ENCODE assay signal across 8 cellular contexts in genomic region chr7:23357190-23358093, GRCh38.
DNase-seq lines count a peak whose midpoint lies in the region; ATAC-seq and TF ChIP-seq lines count a peak whose summit lies in the region.

No MANE protein-coding gene starts in this region.

- H3K27ac Mint-ChIP-seq in effector memory CD8-positive, alpha-beta T cell, result no peak overlapping the region

- H3K4me3 Mint-ChIP-seq in effector memory CD8-positive, alpha-beta T cell, result no peak overlapping the region

- TF ChIP-seq CTCF in retinal pigment epithelial cell (conservative IDR thresholded peaks at IDR 0.05; ENCODE audit: low read depth, low read length), result peak; percentile 28

- H3K9me3 Mint-ChIP-seq in effector memory CD8-positive, alpha-beta T cell, result no peaks in the 10 kb centered on the region

- DNase-seq in DMS114 treated with DMSO at 0.1 percent for 48 hours (lab: John Stamatoyannopoulos, UW; ENCODE audit: unreplicated experiment) (peak; percentile 44), NCI-H2196 treated with DMSO at 0.1 percent for 48 hours (lab: John Stamatoyannopoulos, UW; ENCODE audit: unreplicated experiment) (peak; percentile 16), retinal pigment epithelial cell (ENCODE audit: low read depth) (no peak)
- no peak for DNase-seq in effector memory CD8-positive, alpha-beta T cell

- H3K36me3 Mint-ChIP-seq in effector memory CD8-positive, alpha-beta T cell (ENCODE audit: insufficient read depth), result no peaks in the 10 kb centered on the region

- ATAC-seq in GM19395 (IDR thresholded peaks at IDR 0.05; ENCODE audit: unreplicated experiment), result peak; percentile 58
- ATAC-seq in effector memory CD8-positive, alpha-beta T cell (replicated peaks), result peak; percentile 26
- ATAC-seq in HG03045 (IDR thresholded peaks at IDR 0.05; ENCODE audit: unreplicated experiment), result no peak
- ATAC-seq in HG03039 (IDR thresholded peaks at IDR 0.05; ENCODE audit: unreplicated experiment), result no peak
- ATAC-seq in HG02973 (IDR thresholded peaks at IDR 0.05; ENCODE audit: unreplicated experiment), result no peak

- no peaks in the 10 kb centered on the region for H3K4me1 Mint-ChIP-seq in effector memory CD8-positive, alpha-beta T cell (ENCODE audit: low read depth in 2 of 2)

- peaks cover 30 to 53% of the 10 kb centered on the region in 2 donors for H3K27me3 Mint-ChIP-seq in effector memory CD8-positive, alpha-beta T cell

- no peak overlapping the region for H3K4me3 ChIP-seq in retinal pigment epithelial cell (ENCODE audit: low read length)

Comparison
In these comparisons a context has a peak if more than half of its experiments do, and no peak if none do; other contexts are left out.
1. DNase-seq: peak in DMS114 treated with DMSO at 0.1 percent for 48 hours (single experiment) and NCI-H2196 treated with DMSO at 0.1 percent for 48 hours (single experiment); none in effector memory CD8-positive, alpha-beta T cell (0 of 3) and retinal pigment epithelial cell (single experiment).
2. ATAC-seq: peak in GM19395 (single experiment) and effector memory CD8-positive, alpha-beta T cell (single experiment); none in HG03045 (single experiment), HG03039 (single experiment) and HG02973 (single experiment).